In genomic region chr12:13880613-13881012, GRCh38 we compare ENCODE assay signal across 23 cellular contexts.
"Had no signal": no experiment of that assay in that cellular context is flagged by ENCODE, and none has a peak within 500 bp of the region (broad histone marks: within the 10 kb centered on the region; RNA-seq: fewer than 3 reads in every experiment).

No MANE protein-coding gene starts in this region.

- H3K36me3 ChIP-seq: esophagus squamous epithelium, left ventricle myocardium inferior, lower lobe of right lung, prostate gland, suprapubic skin, transverse colon, upper lobe of right lung, vagina had no signal

- H3K27me3 Mint-ChIP-seq: stimulated activated naive CD8-positive, alpha-beta T cell treated with anti-CD3 and anti-CD28 coated beads, Interleukin-15, amount 100 ng/mL, for 72 hours had no signal

- H3K27ac Mint-ChIP-seq: effector memory CD8-positive, alpha-beta T cell; natural killer cell; stimulated activated naive CD8-positive, alpha-beta T cell treated with anti-CD3 and anti-CD28 coated beads, Interleukin-15, amount 100 ng/mL, for 72 hours had no signal

- H3K4me1 ChIP-seq: esophagus squamous epithelium, left ventricle myocardium inferior, lower lobe of right lung, prostate gland, suprapubic skin, transverse colon, upper lobe of right lung, vagina had no signal

- H3K4me1 Mint-ChIP-seq: natural killer cell; stimulated activated naive CD8-positive, alpha-beta T cell treated with anti-CD3 and anti-CD28 coated beads, Interleukin-15, amount 100 ng/mL, for 72 hours had no signal

- H3K27me3 ChIP-seq: suprapubic skin, transverse colon, upper lobe of right lung, vagina had no signal

- FAIRE-seq: endometrium, keratinocyte had no signal

- ATAC-seq: effector memory CD8-positive, alpha-beta T cell; lower lobe of right lung; natural killer cell; right cardiac atrium; stimulated activated naive CD8-positive, alpha-beta T cell treated with anti-CD3 and anti-CD28 coated beads, Interleukin-15, amount 100 ng/mL, for 72 hours; upper lobe of right lung had no signal

- H3K36me3 Mint-ChIP-seq: natural killer cell had no signal

- H3K4me3 Mint-ChIP-seq: effector memory CD8-positive, alpha-beta T cell; natural killer cell; stimulated activated naive CD8-positive, alpha-beta T cell treated with anti-CD3 and anti-CD28 coated beads, Interleukin-15, amount 100 ng/mL, for 72 hours had no signal

- H3K9me3 ChIP-seq: esophagus squamous epithelium, left ventricle myocardium inferior, lower lobe of right lung, prostate gland, suprapubic skin, transverse colon, upper lobe of right lung, vagina had no signal

- H3K9me3 Mint-ChIP-seq: effector memory CD8-positive, alpha-beta T cell; natural killer cell; stimulated activated naive CD8-positive, alpha-beta T cell treated with anti-CD3 and anti-CD28 coated beads, Interleukin-15, amount 100 ng/mL, for 72 hours had no signal

- H3K4me3 ChIP-seq: esophagus squamous epithelium, left ventricle myocardium inferior, lower lobe of right lung, prostate gland, skin epidermis, suprapubic skin, transverse colon, upper lobe of right lung, vagina had no signal

- DNase-seq: cerebellar nuclear complex; cortex of kidney; effector memory CD8-positive, alpha-beta T cell; erythroblast; esophagus squamous epithelium; foreskin melanocyte; left ventricle myocardium inferior; lower lobe of right lung; natural killer cell; right cardiac atrium; stimulated activated CD4-positive, alpha-beta T cell treated with anti-CD3 and anti-CD28 coated beads, Interleukin-15, amount 100 ng/mL, for 24 hours; stimulated activated CD4-positive, alpha-beta T cell treated with anti-CD3 and anti-CD28 coated beads, Interleukin-4, amount 100 ng/mL, for 1 hour; stimulated activated CD8-positive, alpha-beta memory T cell treated with anti-CD3 and anti-CD28 coated beads, Interleukin-4, amount 100 ng/mL, for 48 hours; stimulated activated naive CD4-positive, alpha-beta T cell; stimulated activated naive CD8-positive, alpha-beta T cell treated with anti-CD3 and anti-CD28 coated beads, Interleukin-15, amount 100 ng/mL, for 72 hours; transverse colon; upper lobe of right lung had no signal

- H3K27ac ChIP-seq: esophagus squamous epithelium, left ventricle myocardium inferior, lower lobe of right lung, prostate gland, skin epidermis, suprapubic skin, transverse colon, upper lobe of right lung, vagina had no signal
